ENCODE assay signal across 8 cellular contexts in the genomic region with DNA sequence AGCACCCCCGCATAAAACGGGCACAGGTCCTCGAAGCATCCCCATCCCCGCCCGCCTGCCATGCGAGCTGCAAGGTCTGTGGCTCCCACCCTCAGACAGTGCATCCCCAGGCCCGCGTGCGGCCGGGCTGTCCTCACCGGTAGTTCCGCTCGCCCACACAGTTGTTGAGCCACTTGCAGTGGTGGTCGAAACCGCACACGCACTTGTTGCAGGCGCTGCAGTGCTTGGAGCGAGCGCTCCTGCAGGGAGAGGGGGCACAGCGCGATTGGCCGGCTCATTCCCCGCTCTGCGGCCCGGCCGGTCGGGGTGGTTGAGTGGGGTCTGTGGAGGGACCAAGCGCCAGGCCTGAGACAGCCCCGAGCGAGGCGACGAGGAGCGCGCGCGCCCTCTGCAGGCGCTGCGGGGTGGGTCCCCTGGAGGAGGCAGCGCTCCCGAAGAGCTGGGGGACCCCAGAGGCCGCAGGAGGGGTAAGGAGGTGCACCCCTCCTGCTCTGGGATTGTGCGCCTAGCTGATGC.
A peak's percentile ranks its signal among the peaks of the same experiment; 100 is the strongest.
DNase-seq lines count a peak whose midpoint lies in the region; ATAC-seq and TF ChIP-seq lines count a peak whose summit lies in the region.

No MANE protein-coding gene starts in this region.

- no peak overlapping the region for H3K27ac ChIP-seq in tibial artery

- H3K27me3 ChIP-seq in tibial artery = peaks cover 0 to 52% of the 10 kb centered on the region in 2 donors

- H3K9me3 ChIP-seq in tibial artery = no peaks in the 10 kb centered on the region

- ATAC-seq in GM18868 (IDR thresholded peaks at IDR 0.05; ENCODE audit: unreplicated experiment) (peak; percentile 50), GM19035 (IDR thresholded peaks at IDR 0.05; ENCODE audit: unreplicated experiment) (no peak), HG02870 (IDR thresholded peaks at IDR 0.05; ENCODE audit: unreplicated experiment) (no peak)

- TF ChIP-seq CTCF in tibial artery (IDR thresholded peaks at IDR 0.05) = peak; percentile 38 to 45

- peak; percentile 61 for DNase-seq in activated CD4-positive, CD25-positive, alpha-beta regulatory T cell treated with anti-CD3 and anti-CD28 coated beads, Interleukin-2, amount 50 U/mL, for 72 hours
- peak; percentile 9 for DNase-seq in effector CD8-positive, alpha-beta T cell (lab: John Stamatoyannopoulos, UW)
- peak; percentile 52 for DNase-seq in midbrain (lab: John Stamatoyannopoulos, UW)
- DNase-seq in tibial artery = no peak
- DNase-seq in NCI-H1092 (lab: John Stamatoyannopoulos, UW) = no peak

- no peak overlapping the region for H3K4me3 ChIP-seq in tibial artery

- H3K36me3 ChIP-seq in tibial artery = peaks cover 0 to 11% (median 0%) of the 10 kb centered on the region in 3 donors

- H3K4me1 ChIP-seq in tibial artery = peaks cover 0 to 52% (median 24%) of the 10 kb centered on the region in 4 donors

- intact Hi-C loops in tibial artery (cut with DNase I; ENCODE audit: low total_unique reads) = no loop called here

Comparison
In these comparisons a context has a peak if more than half of its experiments do, and no peak if none do; other contexts are left out.
1. DNase-seq: peak in activated CD4-positive, CD25-positive, alpha-beta regulatory T cell treated with anti-CD3 and anti-CD28 coated beads, Interleukin-2, amount 50 U/mL, for 72 hours (single experiment), effector CD8-positive, alpha-beta T cell (single experiment) and midbrain (single experiment); none in tibial artery (0 of 2) and NCI-H1092 (single experiment).